In the genomic region with DNA sequence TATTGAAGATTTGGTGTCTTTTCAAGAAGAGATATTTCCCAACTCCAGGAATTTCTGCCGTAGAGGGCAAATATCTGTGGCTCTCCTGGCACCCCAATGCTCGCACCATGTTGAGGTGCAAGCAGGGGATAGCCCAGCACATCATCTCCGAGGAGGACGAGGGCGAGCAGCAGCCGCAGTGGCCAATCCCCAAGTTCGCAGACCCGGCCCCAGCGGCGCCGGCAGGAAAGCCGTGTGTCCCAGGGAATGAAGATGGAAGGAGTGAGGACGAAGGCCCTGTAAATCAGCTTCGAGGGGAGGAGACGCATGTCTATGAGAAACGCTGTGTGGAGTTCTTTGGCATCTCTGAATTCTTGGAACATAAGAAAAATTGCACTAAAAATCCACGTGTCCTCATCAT, we compare ENCODE assay signal across 25 cellular contexts.
"Had no signal": no experiment of that assay in that cellular context is flagged by ENCODE, and none has a peak within 500 bp of the region (broad histone marks: within the 10 kb centered on the region; RNA-seq: fewer than 3 reads in every experiment).

No MANE protein-coding gene starts in this region.

- H3K27me3 ChIP-seq: colonic mucosa, esophagus muscularis mucosa, esophagus squamous epithelium, gastrocnemius medialis, gastroesophageal sphincter, heart left ventricle, heart right ventricle had no signal

- H3K4me3 ChIP-seq: colonic mucosa, coronary artery, dorsolateral prefrontal cortex, esophagus muscularis mucosa, esophagus squamous epithelium, gastrocnemius medialis, gastroesophageal sphincter, heart left ventricle, heart right ventricle had no signal

- H3K4me3 Mint-ChIP-seq: dendritic cell treated with granulocyte-macrophage colony-stimulating factor and Interleukin-4, amounts not matched to agents 40 ng/mL and 50 ng/mL, for 4 days; effector memory CD8-positive, alpha-beta T cell; endodermal cell had no signal

- H3K27ac ChIP-seq: colonic mucosa, coronary artery, dorsolateral prefrontal cortex, epithelial cell of prostate, esophagus muscularis mucosa, esophagus squamous epithelium, foreskin keratinocyte, gastrocnemius medialis, gastroesophageal sphincter, heart left ventricle, heart right ventricle had no signal

- H3K9me3 ChIP-seq: colonic mucosa, gastrocnemius medialis had no signal

- ATAC-seq: effector memory CD8-positive, alpha-beta T cell; esophagus mucosa; foreskin keratinocyte; gastrocnemius medialis; gastroesophageal sphincter; heart right ventricle had no signal

- H3K27me3 Mint-ChIP-seq: dendritic cell treated with granulocyte-macrophage colony-stimulating factor and Interleukin-4, amounts not matched to agents 40 ng/mL and 50 ng/mL, for 4 days; effector memory CD8-positive, alpha-beta T cell had no signal

- H3K4me1 ChIP-seq: colonic mucosa, esophagus muscularis mucosa, esophagus squamous epithelium, foreskin keratinocyte, gastrocnemius medialis, gastroesophageal sphincter, heart left ventricle, heart right ventricle had no signal

- H3K36me3 ChIP-seq: colonic mucosa, esophagus muscularis mucosa, esophagus squamous epithelium, gastrocnemius medialis, gastroesophageal sphincter, heart left ventricle, heart right ventricle had no signal

- DNase-seq: colonic mucosa; cortex of kidney; dermis blood vessel endothelial cell; dorsolateral prefrontal cortex; effector CD4-positive, alpha-beta T cell; effector CD8-positive, alpha-beta T cell; effector memory CD4-positive, alpha-beta T cell; effector memory CD8-positive, alpha-beta T cell; endodermal cell; erythroblast; esophagus squamous epithelium; foreskin fibroblast; foreskin keratinocyte; foreskin melanocyte; gastrocnemius medialis; glutamatergic neuron; head of caudate nucleus; heart left ventricle; heart right ventricle had no signal

- H3K4me1 Mint-ChIP-seq: endodermal cell had no signal

- H3K27ac Mint-ChIP-seq: dendritic cell treated with granulocyte-macrophage colony-stimulating factor and Interleukin-4, amounts not matched to agents 40 ng/mL and 50 ng/mL, for 4 days; effector memory CD8-positive, alpha-beta T cell; endodermal cell had no signal
